Comparison of ENCODE assay signal across 8 cellular contexts in the genomic region with DNA sequence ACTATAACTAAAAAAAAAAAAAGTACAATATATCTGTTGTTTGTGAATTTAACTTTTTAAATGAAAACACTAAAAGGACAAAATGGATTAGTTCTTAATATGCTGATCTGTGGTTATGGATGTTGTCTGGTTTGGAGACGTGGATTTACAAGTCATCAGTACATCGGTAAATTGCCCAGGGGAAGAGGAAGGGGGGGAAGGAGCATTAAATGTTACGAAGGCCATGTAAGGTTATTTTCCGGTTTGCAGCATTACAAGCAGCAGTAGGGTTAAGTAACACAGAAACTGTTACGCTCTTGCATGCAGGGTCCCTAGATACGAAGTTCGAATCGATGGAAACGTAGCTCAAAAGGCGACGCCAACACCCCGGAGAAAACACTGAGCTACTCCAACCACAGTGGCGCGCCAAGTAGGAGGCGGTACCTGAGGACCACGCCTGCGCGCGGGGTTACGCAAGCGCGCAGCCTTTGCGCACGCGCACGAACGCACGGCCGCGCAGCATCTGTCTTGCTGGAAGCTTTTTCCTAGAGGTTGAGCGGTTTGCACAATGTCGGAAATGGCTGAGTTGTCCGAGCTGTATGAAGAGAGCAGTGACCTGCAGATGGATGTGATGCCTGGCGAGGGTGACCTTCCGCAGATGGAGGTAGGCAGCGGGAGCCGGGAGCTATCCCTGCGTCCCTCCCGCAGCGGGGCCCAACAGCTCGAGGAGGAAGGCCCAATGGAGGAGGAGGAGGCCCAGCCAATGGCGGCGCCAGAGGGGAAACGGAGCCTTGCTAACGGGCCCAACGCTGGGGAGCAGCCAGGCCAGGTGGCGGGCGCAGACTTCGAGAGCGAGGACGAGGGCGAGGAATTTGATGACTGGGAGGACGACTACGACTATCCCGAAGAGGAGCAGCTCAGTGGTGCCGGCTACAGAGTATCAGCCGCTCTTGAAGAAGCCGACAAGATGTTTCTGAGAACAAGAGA. TPM values are rescaled to one million over a fixed set of nuclear protein-coding genes. Genes with fewer than 3 reads are reported as not detected.
DNase-seq lines count a peak whose midpoint lies in the region; ATAC-seq, FAIRE-seq and TF ChIP-seq lines count a peak whose summit lies in the region.

A gene with protein sequence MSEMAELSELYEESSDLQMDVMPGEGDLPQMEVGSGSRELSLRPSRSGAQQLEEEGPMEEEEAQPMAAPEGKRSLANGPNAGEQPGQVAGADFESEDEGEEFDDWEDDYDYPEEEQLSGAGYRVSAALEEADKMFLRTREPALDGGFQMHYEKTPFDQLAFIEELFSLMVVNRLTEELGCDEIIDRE (plus strand): TSS at position 505 of the 966 bp plus-strand sequence. CDS start 43 bp downstream, at position 548.

- H3K9me3 Mint-ChIP-seq in Calu3 (ENCODE audit: low read depth, unreplicated experiment): no peaks in the 10 kb centered on the region

- peak within 1 kb of the TSS; percentile 85 for H3K4me3 ChIP-seq in HUES64 (ENCODE audit: low read length)
- H3K4me3 ChIP-seq in OCI-LY3 (ENCODE audit: low read length): peak within 1 kb of the TSS; percentile 92
- H3K4me3 ChIP-seq in endothelial cell of umbilical vein (replicated peaks in 1 of 3; ENCODE audit: insufficient read depth in 1 of 3, low read depth in 1 of 3, low read length in 3 of 3): peak within 1 kb of the TSS; percentile 25 to 86 (median 67)

- dilution Hi-C loops in endothelial cell of umbilical vein (cut with MboI; ENCODE audit: extremely low pct_ligation_motif_present, low sequenced_read_pairs): no loop called here

- H3K79me2 ChIP-seq in OCI-LY3 (ENCODE audit: low read length) (peaks cover 24% of the 10 kb centered on the region), endothelial cell of umbilical vein (ENCODE audit: control insufficient read depth, insufficient read depth, low read length) (peaks cover 18% of the 10 kb centered on the region)

- H3K27ac Mint-ChIP-seq in Calu3 (ENCODE audit: unreplicated experiment): peak within 1 kb of the TSS; percentile 89

- H2AFZ ChIP-seq in OCI-LY3 (ENCODE audit: low read depth, low read length) (peak within 1 kb of the TSS; percentile 91), endothelial cell of umbilical vein (ENCODE audit: low read depth, low read length) (peak within 1 kb of the TSS; percentile 88)

- TSS peak; percentile 92 for BruUV-seq in Calu3 (replicated peaks; lab: Mats Ljungman, UMichigan)
- TSS peak; percentile 79 for BruUV-seq in endothelial cell of umbilical vein (replicated peaks; lab: Mats Ljungman, UMichigan)

- TF ChIP-seq POLR2A in endothelial cell of umbilical vein (IDR thresholded peaks at IDR 0.05; ENCODE audit: low read depth, low read length): peak; percentile 86

- no peaks in the 10 kb centered on the region for H3K27me3 Mint-ChIP-seq in Calu3 (ENCODE audit: unreplicated experiment)

- H3K4me1 ChIP-seq in HUES64 (ENCODE audit: insufficient read depth, low read length): peaks cover 17% of the 10 kb centered on the region
- H3K4me1 ChIP-seq in OCI-LY3 (ENCODE audit: low read length): peaks cover 24% of the 10 kb centered on the region
- peaks cover 13% of the 10 kb centered on the region for H3K4me1 ChIP-seq in endothelial cell of umbilical vein (ENCODE audit: control insufficient read depth, extremely low read depth, insufficient read depth, low read length)

- intact Hi-C loops in Calu3 (cut with micrococcal nuclease; ENCODE audit: unreplicated experiment): no loop called here
- intact Hi-C loops in endothelial cell of umbilical vein (cut with micrococcal nuclease): loop anchor here (1.0 to 10.0 kb wide), 5 partner anchors 67 to 1477 kb away; a partner anchor contains a TSS

- CTCF ChIA-PET in Calu3 (lab: Charles Lee): interaction anchor here (0.6 to 1.8 kb wide), 10 partner anchors 16 to 934 kb away, joined by 3 to 8 read pairs (median 4); no protein-coding TSS in a partner anchor
- CTCF ChIA-PET in endothelial cell of umbilical vein (lab: Charles Lee): interaction anchor here (0.7 to 2.0 kb wide), 17 partner anchors 9 to 1268 kb away, joined by 3 to 26 read pairs (median 4); a partner anchor contains a TSS

- H3K9ac ChIP-seq in HUES64 (ENCODE audit: low read depth, low read length) (peak within 1 kb of the TSS; percentile 84), OCI-LY3 (ENCODE audit: low read length) (peak within 1 kb of the TSS; percentile 84), endothelial cell of umbilical vein (replicated peaks; ENCODE audit: extremely low read depth, insufficient read depth, low read length) (peak within 1 kb of the TSS; percentile 86)

- H3K36me3 ChIP-seq in HUES64 (ENCODE audit: insufficient read depth, low read length): peaks cover 4% of the 10 kb centered on the region; the same call in 1 of the 2 replicates
- peaks cover 17% of the 10 kb centered on the region for H3K36me3 ChIP-seq in OCI-LY3 (replicated peaks; ENCODE audit: low read depth, low read length)
- H3K36me3 ChIP-seq in endothelial cell of umbilical vein (ENCODE audit: control insufficient read depth in 2 of 2, extremely low read depth in 1 of 2, insufficient read depth in 2 of 2, low read length in 2 of 2): no peaks in the 10 kb centered on the region

- peaks cover 15% of the 10 kb centered on the region for H3K36me3 Mint-ChIP-seq in Calu3 (ENCODE audit: insufficient read depth, unreplicated experiment)

- WGBS in HUES64: under 1% methylated on average over 58 of the region's 58 CpGs

- H4K20me1 ChIP-seq in OCI-LY3 (ENCODE audit: insufficient read depth, low read length) (peaks cover 13% of the 10 kb centered on the region), endothelial cell of umbilical vein (replicated peaks; ENCODE audit: control insufficient read depth, extremely low read depth, insufficient read depth, low read length) (no peaks in the 10 kb centered on the region)

- TF ChIP-seq CTCF in Calu3 (IDR thresholded peaks at IDR 0.05; ENCODE audit: unreplicated experiment) (no peak), OCI-LY3 (IDR thresholded peaks at IDR 0.05; ENCODE audit: low read depth, low read length) (no peak), endothelial cell of umbilical vein (IDR thresholded peaks at IDR 0.05; ENCODE audit: extremely low read depth in 1 of 2, insufficient read depth in 1 of 2, low read depth in 1 of 2, low read length in 2 of 2) (no peak)

- ATAC-seq in GM21447 (IDR thresholded peaks at IDR 0.05; ENCODE audit: unreplicated experiment): peak; percentile 97

- H3K4me2 ChIP-seq in OCI-LY3 (ENCODE audit: low read length): peak within 1 kb of the TSS; percentile 73
- H3K4me2 ChIP-seq in endothelial cell of umbilical vein (ENCODE audit: insufficient read depth, low read length): peak within 1 kb of the TSS; percentile 90

- peak within 1 kb of the TSS; percentile 97 for H3K4me3 Mint-ChIP-seq in Calu3 (ENCODE audit: low read depth, unreplicated experiment)

- peak; percentile 91 for FAIRE-seq in endothelial cell of umbilical vein (lab: Jason Lieb, UNC)

- H3K27ac ChIP-seq in HUES64 (ENCODE audit: low read depth, low read length) (peak within 1 kb of the TSS; percentile 80), OCI-LY3 (ENCODE audit: low read length) (peak within 1 kb of the TSS; percentile 82), endothelial cell of umbilical vein (ENCODE audit: insufficient read depth, low read depth, low read length) (peak within 1 kb of the TSS; percentile 29)

- peaks cover 24% of the 10 kb centered on the region for H3K4me1 Mint-ChIP-seq in Calu3 (ENCODE audit: low read depth, unreplicated experiment)

- H3K9me3 ChIP-seq in HUES64 (ENCODE audit: insufficient read depth, low read depth, low read length) (no peaks in the 10 kb centered on the region), OCI-LY3 (ENCODE audit: insufficient read depth, low read length) (no peaks in the 10 kb centered on the region), endothelial cell of umbilical vein (replicated peaks; ENCODE audit: control insufficient read depth, insufficient read depth, low read length) (no peaks in the 10 kb centered on the region)

- H3K27me3 ChIP-seq in HUES64 (ENCODE audit: insufficient read depth, low read length) (no peaks in the 10 kb centered on the region), OCI-LY3 (ENCODE audit: low read depth, low read length) (no peaks in the 10 kb centered on the region), endothelial cell of umbilical vein (ENCODE audit: control insufficient read depth in 2 of 2, insufficient read depth in 2 of 2, low read length in 2 of 2) (peaks cover under 1 to 7% of the 10 kb centered on the region in 2 experiments)

- DNase-seq in Calu3 (peak; percentile 89), endothelial cell of umbilical vein (ENCODE audit: low read depth, low spot score) (peak; percentile 97), midbrain (lab: John Stamatoyannopoulos, UW) (peak; percentile 95)
- DNase-seq in activated CD8-positive, alpha-beta memory T cell treated with anti-CD3 and anti-CD28 coated beads, Interleukin-2, amount 50 U/mL, for 48 hours: peak; percentile 95
- peak; percentile 88 to 89 for DNase-seq in stimulated activated CD8-positive, alpha-beta memory T cell treated with anti-CD3 and anti-CD28 coated beads, Interleukin-2, amount 100 ng/mL, for 48 hours (ENCODE audit: low read depth in 2 of 2)

- H3K9me1 ChIP-seq in endothelial cell of umbilical vein (replicated peaks; ENCODE audit: control insufficient read depth, extremely low read depth, insufficient read depth, low read length): no peaks in the 10 kb centered on the region

- POLR2A ChIA-PET in endothelial cell of umbilical vein (lab: Charles Lee): interaction anchor here (0.6 to 1.3 kb wide), 4 partner anchors 39 to 541 kb away, joined by 3 to 5 read pairs (median 4); a partner anchor contains a TSS

TF ChIP-seq in endothelial cell of umbilical vein, 7 proteins besides CTCF, POLR2A, EP300 and RAD21:
- TF ChIP-seq, protein P1, sequence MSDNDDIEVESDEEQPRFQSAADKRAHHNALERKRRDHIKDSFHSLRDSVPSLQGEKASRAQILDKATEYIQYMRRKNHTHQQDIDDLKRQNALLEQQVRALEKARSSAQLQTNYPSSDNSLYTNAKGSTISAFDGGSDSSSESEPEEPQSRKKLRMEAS (IDR thresholded peaks at IDR 0.05; ENCODE audit: insufficient read depth, insufficient read length): no peak
- no peak for TF ChIP-seq EZH2 (IDR thresholded peaks at IDR 0.05; ENCODE audit: borderline replicate concordance, low read depth, low read length, severe bottlenecking)
- TF ChIP-seq MYC (IDR thresholded peaks at IDR 0.05; ENCODE audit: low read depth, low read length): no peak
- peak; percentile 79 for TF ChIP-seq POLR2AphosphoS5 (IDR thresholded peaks at IDR 0.05; ENCODE audit: insufficient read depth, low read depth, low read length)

RNA-seq across cellular contexts. Expression of the gene that starts here (rescaled TPM):
- 74.3 and 84.2 TPM in 2 replicates for total RNA-seq in Calu3 (2022)
- 152 TPM for polyA plus RNA-seq in HUES64 (2013, experiment 1 of 2)
- polyA plus RNA-seq in HUES64 (2013, experiment 2 of 2): 154 TPM
- total RNA-seq in endothelial cell of umbilical vein: 146 and 153 TPM in 2 replicates
- 95.8 and 155 TPM in 2 replicates for polyA plus RNA-seq in endothelial cell of umbilical vein
- polyA plus RNA-seq in endothelial cell of umbilical vein (2011; cell fraction: cytosol; rRNA removed): 185 and 194 TPM in 2 replicates
- 60.5 and 93.6 TPM in 2 replicates for polyA plus RNA-seq in endothelial cell of umbilical vein (2011; cell fraction: nucleus; rRNA removed)
- 113 and 148 TPM in 2 replicates for polyA plus RNA-seq in endothelial cell of umbilical vein (2012)
- 56.3 and 56.9 TPM in 2 replicates for polyA minus RNA-seq in endothelial cell of umbilical vein
- polyA minus RNA-seq in endothelial cell of umbilical vein (2011; cell fraction: cytosol; rRNA and poly(A)+ RNA removed): 97.1 TPM
- polyA minus RNA-seq in endothelial cell of umbilical vein (2011; cell fraction: nucleus; rRNA and poly(A)+ RNA removed): 14.6 and 18.1 TPM in 2 replicates

Comparison
In these comparisons a context has a peak if more than half of its experiments do, and no peak if none do; other contexts are left out.
1. Peak in every context shown above with its lines: DNase-seq, ATAC-seq, H3K4me3 ChIP-seq and H3K27ac ChIP-seq.
2. H3K27ac ChIP-seq: peak in every context shown above with its lines; median percentile 82 in OCI-LY3; 80 in HUES64; 29 in endothelial cell of umbilical vein.